In the genomic region with DNA sequence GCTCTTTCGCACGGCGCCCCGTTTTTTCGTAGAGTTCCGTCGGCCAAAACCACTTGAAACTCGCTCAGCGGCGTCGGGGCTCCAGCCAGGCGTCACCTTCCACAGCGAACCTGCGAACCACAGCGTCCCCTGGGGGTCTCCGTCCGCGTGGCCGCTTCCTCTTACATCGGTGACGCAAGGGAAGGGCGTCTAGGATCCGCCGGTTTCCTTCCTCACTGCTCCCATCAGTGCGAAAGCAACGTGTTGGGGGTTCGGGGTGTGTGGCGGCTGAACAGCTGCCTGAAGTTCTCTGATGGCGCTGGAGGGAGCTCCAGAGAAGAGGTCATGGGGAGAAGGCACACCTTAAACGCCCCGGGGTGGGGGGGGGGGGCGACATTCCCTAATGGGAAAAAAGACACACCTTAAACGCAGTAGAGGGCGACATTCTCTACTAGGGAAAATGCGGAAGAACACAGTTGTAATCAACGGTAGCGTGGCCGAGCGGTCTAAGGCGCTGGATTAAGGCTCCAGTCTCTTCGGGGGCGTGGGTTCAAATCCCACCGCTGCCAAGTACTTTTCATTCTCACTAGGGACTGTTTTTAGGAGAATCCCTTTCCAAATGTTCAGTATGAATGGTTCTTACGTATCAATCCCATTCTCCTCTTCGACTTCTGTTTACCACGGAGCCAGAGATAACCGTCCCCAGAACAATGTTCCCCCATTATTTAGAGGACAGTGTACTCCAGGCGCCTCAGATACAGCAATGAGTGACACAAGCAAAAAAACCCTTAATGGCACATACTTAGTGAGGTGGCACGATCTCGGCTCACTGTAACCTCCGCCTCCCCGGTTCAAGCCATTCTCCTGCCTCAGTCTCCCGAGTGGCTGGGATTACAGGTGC, we compare ENCODE assay signal across 8 cellular contexts. TPM values are rescaled to one million over a fixed set of nuclear protein-coding genes. Genes with fewer than 3 reads are reported as not detected.
DNase-seq lines count a peak whose midpoint lies in the region; ATAC-seq and TF ChIP-seq lines count a peak whose summit lies in the region.

No MANE protein-coding gene starts in this region.

- H3K36me3 ChIP-seq in MG63: no peaks in the 10 kb centered on the region
- H3K36me3 ChIP-seq in thoracic aorta: no peaks in the 10 kb centered on the region

- DNase-seq in AG20443 (ENCODE audit: low spot score): peak; percentile 61
- DNase-seq in MG63: peak; percentile 75
- peak; percentile 67 for DNase-seq in activated T-cell treated with anti-CD3 and anti-CD28 coated beads for 1 hour (ENCODE audit: low read depth)
- peak; percentile 84 for DNase-seq in nephron progenitor cell
- no peak for DNase-seq in thoracic aorta (ENCODE audit: low spot score)

- no peak overlapping the region for H3K27ac Mint-ChIP-seq in nephron progenitor cell

- H3K4me1 Mint-ChIP-seq in nephron progenitor cell: peaks cover 31% of the 10 kb centered on the region

- H3K4me3 Mint-ChIP-seq in nephron progenitor cell: peak overlapping the region; percentile 73

- peak overlapping the region; percentile 53 for H3K4me3 ChIP-seq in MG63
- H3K4me3 ChIP-seq in thoracic aorta: peak overlapping the region; percentile 59

- H3K27me3 ChIP-seq in MG63 (no peaks in the 10 kb centered on the region), thoracic aorta (replicated peaks; ENCODE audit: insufficient read depth) (no peaks in the 10 kb centered on the region)

- peaks cover 35% of the 10 kb centered on the region for H3K36me3 Mint-ChIP-seq in nephron progenitor cell (ENCODE audit: low read depth)

- no peaks in the 10 kb centered on the region for H3K9me3 ChIP-seq in MG63
- no peaks in the 10 kb centered on the region for H3K9me3 ChIP-seq in thoracic aorta

- H3K9me3 Mint-ChIP-seq in nephron progenitor cell: peaks cover 36% of the 10 kb centered on the region

- ATAC-seq in esophagus mucosa (peak; percentile 41), thoracic aorta (ENCODE audit: insufficient number of reproducible peaks, low FRiP score, low read depth) (no peak), HG03025 (IDR thresholded peaks at IDR 0.05; ENCODE audit: low FRiP score, unreplicated experiment) (no peak), HG03460 (IDR thresholded peaks at IDR 0.05; ENCODE audit: unreplicated experiment) (no peak)

- peaks cover 69% of the 10 kb centered on the region for H3K27me3 Mint-ChIP-seq in nephron progenitor cell (ENCODE audit: low read depth, poor library complexity)

- peaks cover 0 to 4% of the 10 kb centered on the region in 2 donors for H3K4me1 ChIP-seq in thoracic aorta (ENCODE audit: control insufficient read depth in 1 of 2, low read depth in 2 of 2)

- H3K27ac ChIP-seq in thoracic aorta: no peak overlapping the region

- TF ChIP-seq CTCF in nephron progenitor cell (IDR thresholded peaks at IDR 0.05) (peak; percentile 65), thoracic aorta (IDR thresholded peaks at IDR 0.05) (no peak)

RNA-seq across cellular contexts. Expression of a gene that starts 16.3 kb away (rescaled TPM):
- 1.4 TPM in 2 replicates for total RNA-seq in MG63 (2014; rRNA removed; shearing (Covaris generic); ENCODE audit: low replicate concordance)
- 1.1 TPM for total RNA-seq in esophagus mucosa
- under 1 TPM; 0.27 to 0.35 TPM for total RNA-seq in thoracic aorta

RNA-seq across cellular contexts. Expression of a gene that starts 56.2 kb away (rescaled TPM):
- not detected in 2 replicates for total RNA-seq in MG63 (2014; rRNA removed; shearing (Covaris generic); ENCODE audit: low replicate concordance)
- total RNA-seq in esophagus mucosa: not detected
- total RNA-seq in thoracic aorta: not detected
